In genomic region chr12:10196210-10196609, GRCh38 we compare ENCODE assay signal across 12 cellular contexts. TPM values are rescaled to one million over a fixed set of nuclear protein-coding genes. Genes with fewer than 3 reads are reported as not detected.
DNase-seq lines count a peak whose midpoint lies in the region; ATAC-seq and TF ChIP-seq lines count a peak whose summit lies in the region.
"Had no signal": no experiment of that assay in that cellular context is flagged by ENCODE, and none has a peak within 500 bp of the region (broad histone marks: within the 10 kb centered on the region; RNA-seq: fewer than 3 reads in every experiment).

No MANE protein-coding gene starts in this region.

- H3K4ac ChIP-seq in mesendoderm (ENCODE audit: low read depth, low read length) = no peak overlapping the region

- no peak for TF ChIP-seq POLR2A in stomach (IDR thresholded peaks at IDR 0.05)

- H2AK5ac ChIP-seq in mesendoderm (ENCODE audit: low read length) = no peak overlapping the region

- H3K79me2 ChIP-seq in mesendoderm (ENCODE audit: control insufficient read depth, insufficient read depth, low read length) = no peaks in the 10 kb centered on the region

- H3K27me3 ChIP-seq in mesendoderm (ENCODE audit: insufficient read depth, low read length, poor library complexity) (no peaks in the 10 kb centered on the region), stomach (no peaks in the 10 kb centered on the region)
- H3K27me3 ChIP-seq: gastrocnemius medialis, suprapubic skin had no signal

- no peaks in the 10 kb centered on the region for H3K79me1 ChIP-seq in mesendoderm (ENCODE audit: low read length)

- WGBS in mesendoderm (ENCODE audit: extremely low coverage, insufficient coverage, low lambda C conversion rate) = no CpG with 5 or more reads among the region's 10 CpGs
- 74 to 84% (median 82%) methylated on average over 8 to 10 of the region's 10 CpGs for WGBS in stomach, 5 donors

- no peak overlapping the region for H3K4me2 ChIP-seq in mesendoderm (ENCODE audit: low read length)

- H2BK5ac ChIP-seq in mesendoderm (ENCODE audit: low read length) = no peak overlapping the region

- no peak overlapping the region for H3K23ac ChIP-seq in mesendoderm (ENCODE audit: low read length)

- H3K27ac ChIP-seq in mesendoderm (ENCODE audit: low read depth, low read length) (no peak overlapping the region), stomach (no peak overlapping the region)
- H3K27ac ChIP-seq: gastrocnemius medialis, suprapubic skin had no signal

- H2BK120ac ChIP-seq in mesendoderm (ENCODE audit: low read depth, low read length) = no peak overlapping the region

- DNase-seq in HK-2 (ENCODE audit: unreplicated experiment) (peak; percentile 19), mesendoderm (no peak), NCI-H510A treated with DMSO at 0.1 percent for 48 hours (lab: John Stamatoyannopoulos, UW) (no peak), stomach (no peak), NCI-H128 (lab: John Stamatoyannopoulos, UW; ENCODE audit: unreplicated experiment) (no peak), 8988T (no peak)
- DNase-seq: gastrocnemius medialis, NCI-H1105 treated with DMSO at 0.1 percent for 48 hours had no signal

- no peak overlapping the region for H3K9ac ChIP-seq in mesendoderm (ENCODE audit: low read length)

- no peak overlapping the region for H2BK15ac ChIP-seq in mesendoderm (replicated peaks; ENCODE audit: low read depth)

- H3K36me3 ChIP-seq in mesendoderm (ENCODE audit: control insufficient read depth, insufficient read depth, low read length) (no peaks in the 10 kb centered on the region), stomach (no peaks in the 10 kb centered on the region)
- H3K36me3 ChIP-seq: gastrocnemius medialis, suprapubic skin had no signal

- H4K8ac ChIP-seq in mesendoderm (ENCODE audit: low read depth, low read length) = no peak overlapping the region

- H4K5ac ChIP-seq in mesendoderm (ENCODE audit: low read length) = no peak overlapping the region

- H3K4me1 ChIP-seq in mesendoderm (ENCODE audit: control insufficient read depth, low read depth, low read length) (peaks cover 2% of the 10 kb centered on the region), stomach (no peaks in the 10 kb centered on the region)
- H3K4me1 ChIP-seq: gastrocnemius medialis had no signal

- no peak overlapping the region for H3K18ac ChIP-seq in mesendoderm (ENCODE audit: low read length)

- no peak overlapping the region for H3K4me3 ChIP-seq in mesendoderm (ENCODE audit: low read length)
- H3K4me3 ChIP-seq in stomach = no peak overlapping the region
- H3K4me3 ChIP-seq: gastrocnemius medialis, suprapubic skin had no signal

- no peaks in the 10 kb centered on the region for H3K9me3 ChIP-seq in stomach
- H3K9me3 ChIP-seq: gastrocnemius medialis, suprapubic skin had no signal

- no peak for TF ChIP-seq EP300 in stomach (IDR thresholded peaks at IDR 0.05)

- no peak for TF ChIP-seq CTCF in stomach (IDR thresholded peaks at IDR 0.05)

- H3K56ac ChIP-seq in mesendoderm (ENCODE audit: low read length) = peak overlapping the region; percentile 25

- peak; percentile 95 for ATAC-seq in GM18868 (IDR thresholded peaks at IDR 0.05; ENCODE audit: unreplicated experiment)
- ATAC-seq in GM21825 (IDR thresholded peaks at IDR 0.05; ENCODE audit: unreplicated experiment) = peak; percentile 84
- ATAC-seq: gastrocnemius medialis had no signal

- intact Hi-C loops in stomach (cut with DNase I; ENCODE audit: low total_unique reads) = no loop called here

RNA-seq across cellular contexts. Expression of gene GABARAPL1, which starts 16.5 kb away (rescaled TPM):
- 45.0 TPM for polyA plus RNA-seq in mesendoderm (2013, experiment 1 of 2)
- polyA plus RNA-seq in mesendoderm (2013, experiment 2 of 2) = 45.2 TPM
- total RNA-seq in stomach = 100 to 1,000 TPM in 2 of 5 donors, 10 to 100 TPM in 3; 28.4 to 116 (median 91.0) TPM
- 100 to 1,000 TPM in 2 of 3 donors, 10 to 100 TPM in 1; 63.5 to 133 (median 126) TPM for polyA plus RNA-seq in stomach

RNA-seq across cellular contexts. Expression of gene TMEM52B, which starts 17.4 kb away (rescaled TPM):
- 0.79 TPM for polyA plus RNA-seq in mesendoderm (2013, experiment 1 of 2)
- 0.57 TPM for polyA plus RNA-seq in mesendoderm (2013, experiment 2 of 2)
- under 1 TPM in 2 of 5 donors, not detected in 3; 0.14 to 0.89 TPM for total RNA-seq in stomach
- polyA plus RNA-seq in stomach = 1 to 10 TPM in 1 of 3 donors, under 1 TPM in 1, not detected in 1; 0.31 to 1.4 TPM
- total RNA-seq: gastrocnemius medialis had no signal

RNA-seq across cellular contexts. Expression of gene OLR1, which starts 24.3 kb away (rescaled TPM):
- 0.90 TPM for polyA plus RNA-seq in mesendoderm (2013, experiment 1 of 2)
- polyA plus RNA-seq in mesendoderm (2013, experiment 2 of 2) = 0.87 TPM
- 1 to 10 TPM in 2 of 5 donors, under 1 TPM in 1, not detected in 2; 0.55 to 4.5 (median 3.8) TPM for total RNA-seq in stomach
- 1 to 10 TPM in 2 of 3 donors, under 1 TPM in 1; 0.48 to 7.4 (median 5.7) TPM for polyA plus RNA-seq in stomach
- total RNA-seq: SK-MEL-5, suprapubic skin had no signal
